20 cellular contexts compared by ENCODE assay signal in the genomic region with DNA sequence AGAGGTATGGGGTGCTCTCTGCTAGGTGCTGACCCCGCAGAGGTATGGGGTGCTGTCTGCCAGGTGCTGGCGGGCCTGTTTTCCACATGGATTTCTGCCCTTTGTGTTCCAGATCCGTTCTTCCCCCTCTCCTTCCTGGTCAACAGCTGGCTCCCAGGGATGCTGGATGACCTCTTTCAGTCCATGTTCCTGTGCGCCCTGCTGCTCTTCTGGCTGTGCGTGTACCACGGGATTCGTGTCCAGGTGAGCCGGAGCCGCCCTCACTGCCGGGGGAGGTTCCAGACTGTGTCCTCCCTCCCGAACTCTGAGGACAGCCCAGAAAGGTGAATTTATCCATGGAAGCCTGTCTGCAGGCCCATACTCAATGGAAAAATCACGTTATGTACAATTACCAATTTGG.
"Had no signal": no experiment of that assay in that cellular context is flagged by ENCODE, and none has a peak within 500 bp of the region (broad histone marks: within the 10 kb centered on the region; RNA-seq: fewer than 3 reads in every experiment).

No MANE protein-coding gene starts in this region.

- DNase-seq: dermis blood vessel endothelial cell; effector memory CD4-positive, alpha-beta T cell; kidney; left lung; lower lobe of right lung; natural killer cell; occipital lobe; ovary; psoas muscle; spleen; stimulated activated CD4-positive, alpha-beta T cell treated with anti-CD3 and anti-CD28 coated beads, Interleukin-4, amount 100 ng/mL, for 4 hours; stimulated activated naive CD8-positive, alpha-beta T cell treated with anti-CD3 and anti-CD28 coated beads, Interleukin-15, Interleukin-2, amounts not matched to agents 100 U/mL and 50 U/mL, for 24 hours; testis; upper lobe of right lung; uterus had no signal

- H3K27me3 Mint-ChIP-seq: stimulated activated memory B cell treated with anti-CD40 and anti-IgM and Interleukin-4, amounts not matched to agents 10 μg/mL and 1 μg/mL and 100 μg/mL, for 72 hours had no signal

- H3K4me1 ChIP-seq: psoas muscle, tibial nerve had no signal

- H3K27ac Mint-ChIP-seq: stimulated activated memory B cell treated with anti-CD40 and anti-IgM and Interleukin-4, amounts not matched to agents 10 μg/mL and 1 μg/mL and 100 μg/mL, for 72 hours had no signal

- H3K4me3 Mint-ChIP-seq: natural killer cell; stimulated activated memory B cell treated with anti-CD40 and anti-IgM and Interleukin-4, amounts not matched to agents 10 μg/mL and 1 μg/mL and 100 μg/mL, for 72 hours had no signal

- H3K9me3 Mint-ChIP-seq: natural killer cell; stimulated activated memory B cell treated with anti-CD40 and anti-IgM and Interleukin-4, amounts not matched to agents 10 μg/mL and 1 μg/mL and 100 μg/mL, for 72 hours had no signal

- ATAC-seq: left lung; lower lobe of right lung; natural killer cell; right cardiac atrium; stimulated activated memory B cell treated with anti-CD40 and anti-IgM and Interleukin-4, amounts not matched to agents 10 μg/mL and 1 μg/mL and 100 μg/mL, for 72 hours; stimulated activated naive CD8-positive, alpha-beta T cell treated with anti-CD3 and anti-CD28 coated beads, Interleukin-15, Interleukin-2, amounts not matched to agents 100 U/mL and 50 U/mL, for 24 hours; upper lobe of right lung had no signal

- H3K9me3 ChIP-seq: left lung, lower lobe of right lung, ovary, psoas muscle, spleen, testis, tibial nerve, upper lobe of right lung, uterus had no signal

- H3K4me3 ChIP-seq: coronary artery, left lung, lower lobe of right lung, ovary, psoas muscle, skin epidermis, spleen, testis, tibial nerve, upper lobe of right lung, uterus had no signal

- H3K27me3 ChIP-seq: left lung, ovary, spleen, testis, tibial nerve, upper lobe of right lung, uterus had no signal

- H3K36me3 ChIP-seq: ovary, uterus had no signal

- H3K27ac ChIP-seq: left lung, lower lobe of right lung, psoas muscle, skin epidermis, spleen, tibial nerve, upper lobe of right lung, uterus had no signal
